31 cellular contexts compared by ENCODE assay signal in genomic region chr14:88604213-88604612, GRCh38. TPM values are rescaled to one million over a fixed set of nuclear protein-coding genes. Genes with fewer than 3 reads are reported as not detected.
"Had no signal": no experiment of that assay in that cellular context is flagged by ENCODE, and none has a peak within 500 bp of the region (broad histone marks: within the 10 kb centered on the region; RNA-seq: fewer than 3 reads in every experiment).

No MANE protein-coding gene starts in this region.

- H3K27me3 Mint-ChIP-seq: activated CD4-positive, alpha-beta T cell treated with anti-CD3 and anti-CD28 coated beads for 36 hours; activated naive CD4-positive, alpha-beta T cell treated with anti-CD3 and anti-CD28 coated beads, Interleukin-2, amount 10 ng/mL, durations not matched to agents 7 days and 5 days; activated naive CD8-positive, alpha-beta T cell treated with anti-CD3 and anti-CD28 coated beads, Interleukin-2, amount 10 ng/mL, durations not matched to agents 7 days and 5 days; brain; natural killer cell treated with Interleukin-12 subunit alpha and Interleukin-12 subunit beta and Interleukin-15 and Interleukin-18, amount 100 ng/mL, for 72 hours; stimulated activated memory B cell treated with anti-CD40 and anti-IgM and Interleukin-4, amounts not matched to agents 10 μg/mL and 1 μg/mL and 100 μg/mL, for 72 hours had no signal

- H3K9me3 ChIP-seq: ascending aorta, gastrocnemius medialis, mucosa of descending colon, neutrophil, ovary, prostate gland, suprapubic skin, tibial nerve had no signal

- H3K4me1 Mint-ChIP-seq: brain had no signal

- ATAC-seq: activated CD4-positive, alpha-beta T cell treated with anti-CD3 and anti-CD28 coated beads for 36 hours; activated CD8-positive, alpha-beta T cell treated with anti-CD3 and anti-CD28 coated beads, Interleukin-2, amount 10 ng/mL, durations not matched to agents 7 days and 5 days; gastrocnemius medialis; left cardiac atrium; left ventricle myocardium superior; mucosa of descending colon; natural killer cell treated with Interleukin-12 subunit alpha and Interleukin-12 subunit beta and Interleukin-15 and Interleukin-18, amount 100 ng/mL, for 72 hours; sciatic nerve; stimulated activated memory B cell treated with anti-CD40 and anti-IgM and Interleukin-4, amounts not matched to agents 10 μg/mL and 1 μg/mL and 100 μg/mL, for 72 hours had no signal

- DNase-seq: activated CD4-positive, alpha-beta T cell treated with anti-CD3 and anti-CD28 coated beads for 36 hours; activated CD4-positive, CD25-positive, alpha-beta regulatory T cell; activated CD8-positive, alpha-beta T cell treated with anti-CD3 and anti-CD28 coated beads, Interleukin-2, amount 10 ng/mL, durations not matched to agents 7 days and 5 days; activated gamma-delta T cell; activated naive CD4-positive, alpha-beta T cell treated with anti-CD3 and anti-CD28 coated beads, Interleukin-2, amount 10 ng/mL, durations not matched to agents 7 days and 5 days; activated naive CD8-positive, alpha-beta T cell treated with anti-CD3 and anti-CD28 coated beads, Interleukin-2, amount 10 ng/mL, durations not matched to agents 7 days and 5 days; activated T-cell treated with anti-CD3 and anti-CD28 coated beads for 4 hours; dorsolateral prefrontal cortex; effector memory CD4-positive, alpha-beta T cell; gastrocnemius medialis; hippocampal formation; left cardiac atrium; left ventricle myocardium superior; mucosa of descending colon; ovary; retina; stimulated activated CD4-positive, alpha-beta T cell treated with anti-CD3 and anti-CD28 coated beads, Interleukin-12 subunit alpha, Interleukin-12 subunit beta, amount 100 ng/mL, for 4 hours; stimulated activated CD4-positive, alpha-beta T cell treated with anti-CD3 and anti-CD28 coated beads, Interleukin-4, amount 100 ng/mL, for 4 hours; stimulated activated CD8-positive, alpha-beta memory T cell treated with anti-CD3 and anti-CD28 coated beads, Interleukin-4, amount 100 ng/mL, for 48 hours had no signal

- H3K36me3 ChIP-seq: ovary had no signal

- H3K4me3 ChIP-seq: ascending aorta, coronary artery, dorsolateral prefrontal cortex, gastrocnemius medialis, mucosa of descending colon, ovary, prostate gland, skin epidermis, suprapubic skin, tibial nerve had no signal

- H3K9me3 Mint-ChIP-seq: activated naive CD4-positive, alpha-beta T cell treated with anti-CD3 and anti-CD28 coated beads, Interleukin-2, amount 10 ng/mL, durations not matched to agents 7 days and 5 days; activated naive CD8-positive, alpha-beta T cell treated with anti-CD3 and anti-CD28 coated beads, Interleukin-2, amount 10 ng/mL, durations not matched to agents 7 days and 5 days; activated T-helper 1 cell treated with anti-CD3 and anti-CD28 coated beads, Interleukin-12 subunit alpha, Interleukin-12 subunit beta, Interleukin-2, Interleukin-4 antibody, amounts not matched to agents 30 ng/mL and 10 ng/mL and 1 ng/mL, durations not matched to agents 14 hours and 24 hours and 36 hours; brain; natural killer cell treated with Interleukin-12 subunit alpha and Interleukin-12 subunit beta and Interleukin-15 and Interleukin-18, amount 100 ng/mL, for 72 hours; stimulated activated memory B cell treated with anti-CD40 and anti-IgM and Interleukin-4, amounts not matched to agents 10 μg/mL and 1 μg/mL and 100 μg/mL, for 72 hours had no signal

- H3K4me1 ChIP-seq: ascending aorta, gastrocnemius medialis, prostate gland, suprapubic skin, tibial nerve had no signal

- H3K27ac Mint-ChIP-seq: activated CD4-positive, alpha-beta T cell treated with anti-CD3 and anti-CD28 coated beads for 36 hours; activated CD8-positive, alpha-beta T cell treated with anti-CD3 and anti-CD28 coated beads, Interleukin-2, amount 10 ng/mL, durations not matched to agents 7 days and 5 days; activated naive CD4-positive, alpha-beta T cell treated with anti-CD3 and anti-CD28 coated beads, Interleukin-2, amount 10 ng/mL, durations not matched to agents 7 days and 5 days; activated naive CD8-positive, alpha-beta T cell treated with anti-CD3 and anti-CD28 coated beads, Interleukin-2, amount 10 ng/mL, durations not matched to agents 7 days and 5 days; activated T-helper 1 cell treated with anti-CD3 and anti-CD28 coated beads, Interleukin-12 subunit alpha, Interleukin-12 subunit beta, Interleukin-2, Interleukin-4 antibody, amounts not matched to agents 30 ng/mL and 10 ng/mL and 1 ng/mL, durations not matched to agents 14 hours and 24 hours and 36 hours; natural killer cell treated with Interleukin-12 subunit alpha and Interleukin-12 subunit beta and Interleukin-15 and Interleukin-18, amount 100 ng/mL, for 72 hours; stimulated activated memory B cell treated with anti-CD40 and anti-IgM and Interleukin-4, amounts not matched to agents 10 μg/mL and 1 μg/mL and 100 μg/mL, for 72 hours had no signal

- H3K4me3 Mint-ChIP-seq: activated CD4-positive, alpha-beta T cell treated with anti-CD3 and anti-CD28 coated beads for 36 hours; activated CD8-positive, alpha-beta T cell treated with anti-CD3 and anti-CD28 coated beads, Interleukin-2, amount 10 ng/mL, durations not matched to agents 7 days and 5 days; activated naive CD4-positive, alpha-beta T cell treated with anti-CD3 and anti-CD28 coated beads, Interleukin-2, amount 10 ng/mL, durations not matched to agents 7 days and 5 days; activated naive CD8-positive, alpha-beta T cell treated with anti-CD3 and anti-CD28 coated beads, Interleukin-2, amount 10 ng/mL, durations not matched to agents 7 days and 5 days; activated T-helper 1 cell treated with anti-CD3 and anti-CD28 coated beads, Interleukin-12 subunit alpha, Interleukin-12 subunit beta, Interleukin-2, Interleukin-4 antibody, amounts not matched to agents 30 ng/mL and 10 ng/mL and 1 ng/mL, durations not matched to agents 14 hours and 24 hours and 36 hours; brain; natural killer cell treated with Interleukin-12 subunit alpha and Interleukin-12 subunit beta and Interleukin-15 and Interleukin-18, amount 100 ng/mL, for 72 hours; stimulated activated memory B cell treated with anti-CD40 and anti-IgM and Interleukin-4, amounts not matched to agents 10 μg/mL and 1 μg/mL and 100 μg/mL, for 72 hours had no signal

- H3K27ac ChIP-seq: ascending aorta, coronary artery, dorsolateral prefrontal cortex, gastrocnemius medialis, neutrophil, ovary, prostate gland, skin epidermis, suprapubic skin, tibial nerve had no signal

- H3K27me3 ChIP-seq: ascending aorta, dorsolateral prefrontal cortex, gastrocnemius medialis, neutrophil, ovary, suprapubic skin, tibial nerve had no signal

RNA-seq across cellular contexts. Expression of gene PTPN21, which starts 49.4 kb away (rescaled TPM):
- total RNA-seq: activated naive CD8-positive, alpha-beta T cell treated with anti-CD3 and anti-CD28 coated beads, Interleukin-2, amount 10 ng/mL, durations not matched to agents 7 days and 5 days had no signal
